In the genomic region with DNA sequence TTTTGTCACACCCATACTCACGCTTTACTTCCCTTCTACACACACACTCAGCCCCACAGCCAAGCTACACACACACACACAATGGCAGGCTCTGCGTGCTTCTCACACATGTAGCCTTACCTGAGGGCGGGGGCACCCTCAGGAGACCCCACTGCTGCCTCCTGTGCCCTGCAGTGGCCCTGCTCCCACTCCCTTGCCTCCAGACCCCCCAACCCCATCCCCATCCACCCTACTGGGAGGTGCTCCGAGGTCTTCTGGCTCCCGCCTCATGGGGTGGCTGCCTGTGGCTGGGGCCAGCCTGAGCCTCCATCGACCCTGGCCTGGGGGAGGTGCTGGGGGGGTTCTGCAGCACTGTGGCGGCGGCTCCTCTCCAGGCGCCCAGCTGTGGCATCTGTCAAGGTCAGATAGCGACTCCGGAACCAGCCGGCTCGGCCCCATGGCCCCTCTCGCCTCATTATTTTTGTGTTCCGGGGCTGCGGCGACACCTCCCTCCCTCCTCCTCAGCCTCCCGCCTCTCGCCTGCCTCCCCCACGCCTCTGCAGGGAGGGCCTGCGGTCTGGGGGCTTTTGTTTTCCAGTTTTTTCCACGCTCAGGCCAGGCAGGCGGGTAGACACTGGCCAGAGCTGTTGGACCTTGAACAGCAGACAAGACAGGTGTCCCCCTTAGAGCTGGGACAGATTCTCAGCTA, we compare ENCODE assay signal across 1 cellular context.
TF ChIP-seq lines count a peak whose summit lies in the region.

No MANE protein-coding gene starts in this region.

TF ChIP-seq in HepG2, 621 proteins besides CTCF, POLR2A, EP300 and RAD21 (continued from another document and continues in another):
- TF ChIP-seq, protein P1, sequence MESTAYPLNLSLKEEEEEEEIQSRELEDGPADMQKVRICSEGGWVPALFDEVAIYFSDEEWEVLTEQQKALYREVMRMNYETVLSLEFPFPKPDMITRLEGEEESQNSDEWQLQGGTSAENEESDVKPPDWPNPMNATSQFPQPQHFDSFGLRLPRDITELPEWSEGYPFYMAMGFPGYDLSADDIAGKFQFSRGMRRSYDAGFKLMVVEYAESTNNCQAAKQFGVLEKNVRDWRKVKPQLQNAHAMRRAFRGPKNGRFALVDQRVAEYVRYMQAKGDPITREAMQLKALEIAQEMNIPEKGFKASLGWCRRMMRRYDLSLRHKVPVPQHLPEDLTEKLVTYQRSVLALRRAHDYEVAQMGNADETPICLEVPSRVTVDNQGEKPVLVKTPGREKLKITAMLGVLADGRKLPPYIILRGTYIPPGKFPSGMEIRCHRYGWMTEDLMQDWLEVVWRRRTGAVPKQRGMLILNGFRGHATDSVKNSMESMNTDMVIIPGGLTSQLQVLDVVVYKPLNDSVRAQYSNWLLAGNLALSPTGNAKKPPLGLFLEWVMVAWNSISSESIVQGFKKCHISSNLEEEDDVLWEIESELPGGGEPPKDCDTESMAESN (CRISPR knock-in tag; conservative IDR thresholded peaks at IDR 0.05), result peak; percentile 64; the same call in 1 of the 2 replicates
- TF ChIP-seq ZNF792 (CRISPR knock-in tag; IDR thresholded peaks at IDR 0.05), result no peak
- TF ChIP-seq, protein P2, sequence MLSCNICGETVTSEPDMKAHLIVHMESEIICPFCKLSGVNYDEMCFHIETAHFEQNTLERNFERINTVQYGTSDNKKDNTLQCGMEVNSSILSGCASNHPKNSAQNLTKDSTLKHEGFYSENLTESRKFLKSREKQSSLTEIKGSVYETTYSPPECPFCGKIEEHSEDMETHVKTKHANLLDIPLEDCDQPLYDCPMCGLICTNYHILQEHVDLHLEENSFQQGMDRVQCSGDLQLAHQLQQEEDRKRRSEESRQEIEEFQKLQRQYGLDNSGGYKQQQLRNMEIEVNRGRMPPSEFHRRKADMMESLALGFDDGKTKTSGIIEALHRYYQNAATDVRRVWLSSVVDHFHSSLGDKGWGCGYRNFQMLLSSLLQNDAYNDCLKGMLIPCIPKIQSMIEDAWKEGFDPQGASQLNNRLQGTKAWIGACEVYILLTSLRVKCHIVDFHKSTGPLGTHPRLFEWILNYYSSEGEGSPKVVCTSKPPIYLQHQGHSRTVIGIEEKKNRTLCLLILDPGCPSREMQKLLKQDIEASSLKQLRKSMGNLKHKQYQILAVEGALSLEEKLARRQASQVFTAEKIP (CRISPR knock-in tag; IDR thresholded peaks at IDR 0.05; ENCODE audit: borderline replicate concordance), result no peak
- TF ChIP-seq, protein P3, sequence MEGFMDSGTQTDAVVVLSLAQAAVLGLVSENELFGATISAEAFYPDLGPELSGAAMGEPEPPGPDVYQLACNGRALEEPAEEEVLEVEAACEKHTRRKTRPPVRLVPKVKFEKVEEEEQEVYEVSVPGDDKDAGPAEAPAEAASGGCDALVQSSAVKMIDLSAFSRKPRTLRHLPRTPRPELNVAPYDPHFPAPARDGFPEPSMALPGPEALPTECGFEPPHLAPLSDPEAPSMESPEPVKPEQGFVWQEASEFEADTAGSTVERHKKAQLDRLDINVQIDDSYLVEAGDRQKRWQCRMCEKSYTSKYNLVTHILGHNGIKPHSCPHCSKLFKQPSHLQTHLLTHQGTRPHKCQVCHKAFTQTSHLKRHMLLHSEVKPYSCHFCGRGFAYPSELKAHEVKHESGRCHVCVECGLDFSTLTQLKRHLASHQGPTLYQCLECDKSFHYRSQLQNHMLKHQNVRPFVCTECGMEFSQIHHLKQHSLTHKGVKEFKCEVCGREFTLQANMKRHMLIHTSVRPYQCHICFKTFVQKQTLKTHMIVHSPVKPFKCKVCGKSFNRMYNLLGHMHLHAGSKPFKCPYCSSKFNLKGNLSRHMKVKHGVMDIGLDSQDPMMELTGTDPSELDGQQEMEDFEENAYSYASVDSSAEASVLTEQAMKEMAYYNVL (CRISPR knock-in tag; IDR thresholded peaks at IDR 0.05; ENCODE audit: borderline replicate concordance), result no peak
- no peak for TF ChIP-seq TRIM24 (CRISPR knock-in tag; IDR thresholded peaks at IDR 0.05)
- TF ChIP-seq, protein P4, sequence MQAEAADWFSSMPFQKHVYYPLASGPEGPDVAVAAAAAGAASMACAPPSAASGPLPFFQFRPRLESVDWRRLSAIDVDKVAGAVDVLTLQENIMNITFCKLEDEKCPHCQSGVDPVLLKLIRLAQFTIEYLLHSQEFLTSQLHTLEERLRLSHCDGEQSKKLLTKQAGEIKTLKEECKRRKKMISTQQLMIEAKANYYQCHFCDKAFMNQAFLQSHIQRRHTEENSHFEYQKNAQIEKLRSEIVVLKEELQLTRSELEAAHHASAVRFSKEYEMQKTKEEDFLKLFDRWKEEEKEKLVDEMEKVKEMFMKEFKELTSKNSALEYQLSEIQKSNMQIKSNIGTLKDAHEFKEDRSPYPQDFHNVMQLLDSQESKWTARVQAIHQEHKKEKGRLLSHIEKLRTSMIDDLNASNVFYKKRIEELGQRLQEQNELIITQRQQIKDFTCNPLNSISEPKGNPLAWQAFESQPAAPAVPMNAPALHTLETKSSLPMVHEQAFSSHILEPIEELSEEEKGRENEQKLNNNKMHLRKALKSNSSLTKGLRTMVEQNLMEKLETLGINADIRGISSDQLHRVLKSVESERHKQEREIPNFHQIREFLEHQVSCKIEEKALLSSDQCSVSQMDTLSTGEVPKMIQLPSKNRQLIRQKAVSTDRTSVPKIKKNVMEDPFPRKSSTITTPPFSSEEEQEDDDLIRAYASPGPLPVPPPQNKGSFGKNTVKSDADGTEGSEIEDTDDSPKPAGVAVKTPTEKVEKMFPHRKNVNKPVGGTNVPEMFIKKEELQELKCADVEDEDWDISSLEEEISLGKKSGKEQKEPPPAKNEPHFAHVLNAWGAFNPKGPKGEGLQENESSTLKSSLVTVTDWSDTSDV (CRISPR knock-in tag; IDR thresholded peaks at IDR 0.05), result no peak
- TF ChIP-seq STAT5B (CRISPR knock-in tag; IDR thresholded peaks at IDR 0.05), result no peak
- TF ChIP-seq CBX1 (IDR thresholded peaks at IDR 0.05; ENCODE audit: low read depth), result no peak
- TF ChIP-seq TSC22D2 (CRISPR knock-in tag; IDR thresholded peaks at IDR 0.05; ENCODE audit: borderline replicate concordance), result no peak
- no peak for TF ChIP-seq ZNF460 (CRISPR knock-in tag; IDR thresholded peaks at IDR 0.05; ENCODE audit: borderline replicate concordance)
- TF ChIP-seq, protein P5, sequence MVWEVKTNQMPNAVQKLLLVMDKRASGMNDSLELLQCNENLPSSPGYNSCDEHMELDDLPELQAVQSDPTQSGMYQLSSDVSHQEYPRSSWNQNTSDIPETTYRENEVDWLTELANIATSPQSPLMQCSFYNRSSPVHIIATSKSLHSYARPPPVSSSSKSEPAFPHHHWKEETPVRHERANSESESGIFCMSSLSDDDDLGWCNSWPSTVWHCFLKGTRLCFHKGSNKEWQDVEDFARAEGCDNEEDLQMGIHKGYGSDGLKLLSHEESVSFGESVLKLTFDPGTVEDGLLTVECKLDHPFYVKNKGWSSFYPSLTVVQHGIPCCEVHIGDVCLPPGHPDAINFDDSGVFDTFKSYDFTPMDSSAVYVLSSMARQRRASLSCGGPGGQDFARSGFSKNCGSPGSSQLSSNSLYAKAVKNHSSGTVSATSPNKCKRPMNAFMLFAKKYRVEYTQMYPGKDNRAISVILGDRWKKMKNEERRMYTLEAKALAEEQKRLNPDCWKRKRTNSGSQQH (CRISPR knock-in tag; IDR thresholded peaks at IDR 0.05; ENCODE audit: low read depth), result no peak; the same call in 1 of the 2 replicates
- TF ChIP-seq, protein P6, sequence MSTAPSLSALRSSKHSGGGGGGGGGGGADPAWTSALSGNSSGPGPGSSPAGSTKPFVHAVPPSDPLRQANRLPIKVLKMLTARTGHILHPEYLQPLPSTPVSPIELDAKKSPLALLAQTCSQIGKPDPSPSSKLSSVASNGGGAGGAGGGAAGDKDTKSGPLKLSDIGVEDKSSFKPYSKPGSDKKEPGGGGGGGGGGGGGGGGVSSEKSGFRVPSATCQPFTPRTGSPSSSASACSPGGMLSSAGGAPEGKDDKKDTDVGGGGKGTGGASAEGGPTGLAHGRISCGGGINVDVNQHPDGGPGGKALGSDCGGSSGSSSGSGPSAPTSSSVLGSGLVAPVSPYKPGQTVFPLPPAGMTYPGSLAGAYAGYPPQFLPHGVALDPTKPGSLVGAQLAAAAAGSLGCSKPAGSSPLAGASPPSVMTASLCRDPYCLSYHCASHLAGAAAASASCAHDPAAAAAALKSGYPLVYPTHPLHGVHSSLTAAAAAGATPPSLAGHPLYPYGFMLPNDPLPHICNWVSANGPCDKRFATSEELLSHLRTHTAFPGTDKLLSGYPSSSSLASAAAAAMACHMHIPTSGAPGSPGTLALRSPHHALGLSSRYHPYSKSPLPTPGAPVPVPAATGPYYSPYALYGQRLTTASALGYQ (CRISPR knock-in tag; IDR thresholded peaks at IDR 0.05), result peak; percentile 43; the same call in 1 of the 2 replicates
- no peak; the same call in 1 of the 2 replicates for TF ChIP-seq ZNF724P (CRISPR knock-in tag; IDR thresholded peaks at IDR 0.05; ENCODE audit: borderline replicate concordance)
- peak; percentile 33 for TF ChIP-seq TEAD3 (CRISPR knock-in tag; optimal IDR thresholded peaks at IDR 0.05; ENCODE audit: borderline replicate concordance)
- peak; percentile 39; the same call in 1 of the 2 replicates for TF ChIP-seq ZNF331 (CRISPR knock-in tag; IDR thresholded peaks at IDR 0.05)
- TF ChIP-seq, protein P7, sequence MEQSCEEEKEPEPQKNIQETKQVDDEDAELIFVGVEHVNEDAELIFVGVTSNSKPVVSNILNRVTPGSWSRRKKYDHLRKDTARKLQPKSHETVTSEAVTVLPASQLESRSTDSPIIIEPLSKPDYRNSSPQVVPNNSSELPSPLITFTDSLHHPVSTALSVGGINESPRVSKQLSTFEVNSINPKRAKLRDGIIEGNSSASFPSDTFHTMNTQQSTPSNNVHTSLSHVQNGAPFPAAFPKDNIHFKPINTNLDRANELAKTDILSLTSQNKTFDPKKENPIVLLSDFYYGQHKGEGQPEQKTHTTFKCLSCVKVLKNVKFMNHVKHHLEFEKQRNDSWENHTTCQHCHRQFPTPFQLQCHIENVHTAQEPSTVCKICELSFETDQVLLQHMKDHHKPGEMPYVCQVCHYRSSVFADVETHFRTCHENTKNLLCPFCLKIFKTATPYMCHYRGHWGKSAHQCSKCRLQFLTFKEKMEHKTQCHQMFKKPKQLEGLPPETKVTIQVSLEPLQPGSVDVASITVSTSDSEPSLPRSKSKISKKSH (CRISPR knock-in tag; IDR thresholded peaks at IDR 0.05; ENCODE audit: borderline replicate concordance), result 0 out of 2 replicates have a peak, but pooled peaks have one; percentile 68
- TF ChIP-seq ZNF788 (CRISPR knock-in tag; IDR thresholded peaks at IDR 0.05; ENCODE audit: borderline replicate concordance), result peak; percentile 47; the same call in 1 of the 2 replicates
- TF ChIP-seq, protein P8, sequence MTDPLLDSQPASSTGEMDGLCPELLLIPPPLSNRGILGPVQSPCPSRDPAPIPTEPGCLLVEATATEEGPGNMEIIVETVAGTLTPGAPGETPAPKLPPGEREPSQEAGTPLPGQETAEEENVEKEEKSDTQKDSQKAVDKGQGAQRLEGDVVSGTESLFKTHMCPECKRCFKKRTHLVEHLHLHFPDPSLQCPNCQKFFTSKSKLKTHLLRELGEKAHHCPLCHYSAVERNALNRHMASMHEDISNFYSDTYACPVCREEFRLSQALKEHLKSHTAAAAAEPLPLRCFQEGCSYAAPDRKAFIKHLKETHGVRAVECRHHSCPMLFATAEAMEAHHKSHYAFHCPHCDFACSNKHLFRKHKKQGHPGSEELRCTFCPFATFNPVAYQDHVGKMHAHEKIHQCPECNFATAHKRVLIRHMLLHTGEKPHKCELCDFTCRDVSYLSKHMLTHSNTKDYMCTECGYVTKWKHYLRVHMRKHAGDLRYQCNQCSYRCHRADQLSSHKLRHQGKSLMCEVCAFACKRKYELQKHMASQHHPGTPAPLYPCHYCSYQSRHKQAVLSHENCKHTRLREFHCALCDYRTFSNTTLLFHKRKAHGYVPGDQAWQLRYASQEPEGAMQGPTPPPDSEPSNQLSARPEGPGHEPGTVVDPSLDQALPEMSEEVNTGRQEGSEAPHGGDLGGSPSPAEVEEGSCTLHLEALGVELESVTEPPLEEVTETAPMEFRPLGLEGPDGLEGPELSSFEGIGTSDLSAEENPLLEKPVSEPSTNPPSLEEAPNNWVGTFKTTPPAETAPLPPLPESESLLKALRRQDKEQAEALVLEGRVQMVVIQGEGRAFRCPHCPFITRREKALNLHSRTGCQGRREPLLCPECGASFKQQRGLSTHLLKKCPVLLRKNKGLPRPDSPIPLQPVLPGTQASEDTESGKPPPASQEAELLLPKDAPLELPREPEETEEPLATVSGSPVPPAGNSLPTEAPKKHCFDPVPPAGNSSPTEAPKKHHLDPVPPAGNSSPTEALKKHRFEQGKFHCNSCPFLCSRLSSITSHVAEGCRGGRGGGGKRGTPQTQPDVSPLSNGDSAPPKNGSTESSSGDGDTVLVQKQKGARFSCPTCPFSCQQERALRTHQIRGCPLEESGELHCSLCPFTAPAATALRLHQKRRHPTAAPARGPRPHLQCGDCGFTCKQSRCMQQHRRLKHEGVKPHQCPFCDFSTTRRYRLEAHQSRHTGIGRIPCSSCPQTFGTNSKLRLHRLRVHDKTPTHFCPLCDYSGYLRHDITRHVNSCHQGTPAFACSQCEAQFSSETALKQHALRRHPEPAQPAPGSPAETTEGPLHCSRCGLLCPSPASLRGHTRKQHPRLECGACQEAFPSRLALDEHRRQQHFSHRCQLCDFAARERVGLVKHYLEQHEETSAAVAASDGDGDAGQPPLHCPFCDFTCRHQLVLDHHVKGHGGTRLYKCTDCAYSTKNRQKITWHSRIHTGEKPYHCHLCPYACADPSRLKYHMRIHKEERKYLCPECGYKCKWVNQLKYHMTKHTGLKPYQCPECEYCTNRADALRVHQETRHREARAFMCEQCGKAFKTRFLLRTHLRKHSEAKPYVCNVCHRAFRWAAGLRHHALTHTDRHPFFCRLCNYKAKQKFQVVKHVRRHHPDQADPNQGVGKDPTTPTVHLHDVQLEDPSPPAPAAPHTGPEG (CRISPR knock-in tag; IDR thresholded peaks at IDR 0.05), result peak; percentile 73; the same call in 1 of the 2 replicates
- TF ChIP-seq, protein P9, sequence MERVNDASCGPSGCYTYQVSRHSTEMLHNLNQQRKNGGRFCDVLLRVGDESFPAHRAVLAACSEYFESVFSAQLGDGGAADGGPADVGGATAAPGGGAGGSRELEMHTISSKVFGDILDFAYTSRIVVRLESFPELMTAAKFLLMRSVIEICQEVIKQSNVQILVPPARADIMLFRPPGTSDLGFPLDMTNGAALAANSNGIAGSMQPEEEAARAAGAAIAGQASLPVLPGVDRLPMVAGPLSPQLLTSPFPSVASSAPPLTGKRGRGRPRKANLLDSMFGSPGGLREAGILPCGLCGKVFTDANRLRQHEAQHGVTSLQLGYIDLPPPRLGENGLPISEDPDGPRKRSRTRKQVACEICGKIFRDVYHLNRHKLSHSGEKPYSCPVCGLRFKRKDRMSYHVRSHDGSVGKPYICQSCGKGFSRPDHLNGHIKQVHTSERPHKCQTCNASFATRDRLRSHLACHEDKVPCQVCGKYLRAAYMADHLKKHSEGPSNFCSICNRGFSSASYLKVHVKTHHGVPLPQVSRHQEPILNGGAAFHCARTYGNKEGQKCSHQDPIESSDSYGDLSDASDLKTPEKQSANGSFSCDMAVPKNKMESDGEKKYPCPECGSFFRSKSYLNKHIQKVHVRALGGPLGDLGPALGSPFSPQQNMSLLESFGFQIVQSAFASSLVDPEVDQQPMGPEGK (CRISPR knock-in tag; IDR thresholded peaks at IDR 0.05), result peak; percentile 98
- TF ChIP-seq ATAD3A (CRISPR knock-in tag; IDR thresholded peaks at IDR 0.05), result no peak
- TF ChIP-seq SIX1 (CRISPR knock-in tag; IDR thresholded peaks at IDR 0.05; ENCODE audit: borderline replicate concordance), result no peak
- TF ChIP-seq ZNF674 (CRISPR knock-in tag; IDR thresholded peaks at IDR 0.05; ENCODE audit: low read depth), result no peak
- TF ChIP-seq, protein P10, sequence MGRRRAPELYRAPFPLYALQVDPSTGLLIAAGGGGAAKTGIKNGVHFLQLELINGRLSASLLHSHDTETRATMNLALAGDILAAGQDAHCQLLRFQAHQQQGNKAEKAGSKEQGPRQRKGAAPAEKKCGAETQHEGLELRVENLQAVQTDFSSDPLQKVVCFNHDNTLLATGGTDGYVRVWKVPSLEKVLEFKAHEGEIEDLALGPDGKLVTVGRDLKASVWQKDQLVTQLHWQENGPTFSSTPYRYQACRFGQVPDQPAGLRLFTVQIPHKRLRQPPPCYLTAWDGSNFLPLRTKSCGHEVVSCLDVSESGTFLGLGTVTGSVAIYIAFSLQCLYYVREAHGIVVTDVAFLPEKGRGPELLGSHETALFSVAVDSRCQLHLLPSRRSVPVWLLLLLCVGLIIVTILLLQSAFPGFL (CRISPR knock-in tag; IDR thresholded peaks at IDR 0.05), result no peak
